Comparison of ENCODE assay signal across 2 cellular contexts in genomic region chr14:36717363-36717762, GRCh38.
A peak's percentile ranks its signal among the peaks of the same experiment; 100 is the strongest.
TF ChIP-seq lines count a peak whose summit lies in the region.

No MANE protein-coding gene starts in this region.

TF ChIP-seq in HepG2, 621 proteins besides CTCF, POLR2A, EP300 and RAD21:
- TF ChIP-seq ZNF350 (CRISPR knock-in tag; IDR thresholded peaks at IDR 0.05; ENCODE audit: borderline replicate concordance, low read depth) = no peak
- TF ChIP-seq ZNF12 (CRISPR knock-in tag; IDR thresholded peaks at IDR 0.05) = 0 out of 2 replicates have a peak, but pooled peaks have one; percentile 18
- TF ChIP-seq CREM (IDR thresholded peaks at IDR 0.05) = no peak
- peak; percentile 34; the same call in 1 of the 2 replicates for TF ChIP-seq CREM (CRISPR knock-in tag; IDR thresholded peaks at IDR 0.05)
- TF ChIP-seq, protein P1, sequence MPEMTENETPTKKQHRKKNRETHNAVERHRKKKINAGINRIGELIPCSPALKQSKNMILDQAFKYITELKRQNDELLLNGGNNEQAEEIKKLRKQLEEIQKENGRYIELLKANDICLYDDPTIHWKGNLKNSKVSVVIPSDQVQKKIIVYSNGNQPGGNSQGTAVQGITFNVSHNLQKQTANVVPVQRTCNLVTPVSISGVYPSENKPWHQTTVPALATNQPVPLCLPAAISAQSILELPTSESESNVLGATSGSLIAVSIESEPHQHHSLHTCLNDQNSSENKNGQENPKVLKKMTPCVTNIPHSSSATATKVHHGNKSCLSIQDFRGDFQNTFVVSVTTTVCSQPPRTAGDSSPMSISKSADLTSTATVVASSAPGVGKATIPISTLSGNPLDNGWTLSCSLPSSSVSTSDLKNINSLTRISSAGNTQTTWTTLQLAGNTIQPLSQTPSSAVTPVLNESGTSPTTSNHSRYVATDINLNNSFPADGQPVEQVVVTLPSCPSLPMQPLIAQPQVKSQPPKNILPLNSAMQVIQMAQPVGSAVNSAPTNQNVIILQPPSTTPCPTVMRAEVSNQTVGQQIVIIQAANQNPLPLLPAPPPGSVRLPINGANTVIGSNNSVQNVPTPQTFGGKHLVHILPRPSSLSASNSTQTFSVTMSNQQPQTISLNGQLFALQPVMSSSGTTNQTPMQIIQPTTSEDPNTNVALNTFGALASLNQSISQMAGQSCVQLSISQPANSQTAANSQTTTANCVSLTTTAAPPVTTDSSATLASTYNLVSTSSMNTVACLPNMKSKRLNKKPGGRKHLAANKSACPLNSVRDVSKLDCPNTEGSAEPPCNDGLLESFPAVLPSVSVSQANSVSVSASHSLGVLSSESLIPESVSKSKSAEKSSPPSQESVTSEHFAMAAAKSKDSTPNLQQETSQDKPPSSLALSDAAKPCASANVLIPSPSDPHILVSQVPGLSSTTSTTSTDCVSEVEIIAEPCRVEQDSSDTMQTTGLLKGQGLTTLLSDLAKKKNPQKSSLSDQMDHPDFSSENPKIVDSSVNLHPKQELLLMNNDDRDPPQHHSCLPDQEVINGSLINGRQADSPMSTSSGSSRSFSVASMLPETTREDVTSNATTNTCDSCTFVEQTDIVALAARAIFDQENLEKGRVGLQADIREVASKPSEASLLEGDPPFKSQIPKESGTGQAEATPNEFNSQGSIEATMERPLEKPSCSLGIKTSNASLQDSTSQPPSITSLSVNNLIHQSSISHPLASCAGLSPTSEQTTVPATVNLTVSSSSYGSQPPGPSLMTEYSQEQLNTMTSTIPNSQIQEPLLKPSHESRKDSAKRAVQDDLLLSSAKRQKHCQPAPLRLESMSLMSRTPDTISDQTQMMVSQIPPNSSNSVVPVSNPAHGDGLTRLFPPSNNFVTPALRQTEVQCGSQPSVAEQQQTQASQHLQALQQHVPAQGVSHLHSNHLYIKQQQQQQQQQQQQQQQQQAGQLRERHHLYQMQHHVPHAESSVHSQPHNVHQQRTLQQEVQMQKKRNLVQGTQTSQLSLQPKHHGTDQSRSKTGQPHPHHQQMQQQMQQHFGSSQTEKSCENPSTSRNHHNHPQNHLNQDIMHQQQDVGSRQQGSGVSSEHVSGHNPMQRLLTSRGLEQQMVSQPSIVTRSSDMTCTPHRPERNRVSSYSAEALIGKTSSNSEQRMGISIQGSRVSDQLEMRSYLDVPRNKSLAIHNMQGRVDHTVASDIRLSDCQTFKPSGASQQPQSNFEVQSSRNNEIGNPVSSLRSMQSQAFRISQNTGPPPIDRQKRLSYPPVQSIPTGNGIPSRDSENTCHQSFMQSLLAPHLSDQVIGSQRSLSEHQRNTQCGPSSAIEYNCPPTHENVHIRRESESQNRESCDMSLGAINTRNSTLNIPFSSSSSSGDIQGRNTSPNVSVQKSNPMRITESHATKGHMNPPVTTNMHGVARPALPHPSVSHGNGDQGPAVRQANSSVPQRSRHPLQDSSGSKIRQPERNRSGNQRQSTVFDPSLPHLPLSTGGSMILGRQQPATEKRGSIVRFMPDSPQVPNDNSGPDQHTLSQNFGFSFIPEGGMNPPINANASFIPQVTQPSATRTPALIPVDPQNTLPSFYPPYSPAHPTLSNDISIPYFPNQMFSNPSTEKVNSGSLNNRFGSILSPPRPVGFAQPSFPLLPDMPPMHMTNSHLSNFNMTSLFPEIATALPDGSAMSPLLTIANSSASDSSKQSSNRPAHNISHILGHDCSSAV (CRISPR knock-in tag; IDR thresholded peaks at IDR 0.05; ENCODE audit: borderline replicate concordance) = no peak
- no peak for TF ChIP-seq KDM2A (CRISPR knock-in tag; IDR thresholded peaks at IDR 0.05; ENCODE audit: borderline replicate concordance, low read depth)
- TF ChIP-seq DNMT3B (CRISPR knock-in tag; conservative IDR thresholded peaks at IDR 0.05) = 0 out of 2 replicates have a peak, but pooled peaks have one; percentile 4
- 0 out of 2 replicates have a peak, but pooled peaks have one; percentile 16 for TF ChIP-seq ZNF331 (CRISPR knock-in tag; IDR thresholded peaks at IDR 0.05)
- no peak for TF ChIP-seq NFRKB (IDR thresholded peaks at IDR 0.05)
- no peak for TF ChIP-seq TARDBP (CRISPR knock-in tag; IDR thresholded peaks at IDR 0.05)
- TF ChIP-seq FOXA1 (IDR thresholded peaks at IDR 0.05) = no peak
- TF ChIP-seq FOXA1 (CRISPR knock-in tag; IDR thresholded peaks at IDR 0.05) = 0 out of 2 replicates have a peak, but pooled peaks have one; percentile 26
- no peak for TF ChIP-seq SP140L (CRISPR knock-in tag; IDR thresholded peaks at IDR 0.05; ENCODE audit: borderline replicate concordance)
- 0 out of 2 replicates have a peak, but pooled peaks have one; percentile 28 for TF ChIP-seq ZBTB3 (CRISPR knock-in tag; IDR thresholded peaks at IDR 0.05; ENCODE audit: borderline replicate concordance, low read depth)
- TF ChIP-seq, protein P2, sequence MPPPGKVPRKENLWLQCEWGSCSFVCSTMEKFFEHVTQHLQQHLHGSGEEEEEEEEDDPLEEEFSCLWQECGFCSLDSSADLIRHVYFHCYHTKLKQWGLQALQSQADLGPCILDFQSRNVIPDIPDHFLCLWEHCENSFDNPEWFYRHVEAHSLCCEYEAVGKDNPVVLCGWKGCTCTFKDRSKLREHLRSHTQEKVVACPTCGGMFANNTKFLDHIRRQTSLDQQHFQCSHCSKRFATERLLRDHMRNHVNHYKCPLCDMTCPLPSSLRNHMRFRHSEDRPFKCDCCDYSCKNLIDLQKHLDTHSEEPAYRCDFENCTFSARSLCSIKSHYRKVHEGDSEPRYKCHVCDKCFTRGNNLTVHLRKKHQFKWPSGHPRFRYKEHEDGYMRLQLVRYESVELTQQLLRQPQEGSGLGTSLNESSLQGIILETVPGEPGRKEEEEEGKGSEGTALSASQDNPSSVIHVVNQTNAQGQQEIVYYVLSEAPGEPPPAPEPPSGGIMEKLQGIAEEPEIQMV (CRISPR knock-in tag; IDR thresholded peaks at IDR 0.05; ENCODE audit: low read depth) = no peak

TF ChIP-seq in H1, 55 proteins besides CTCF, POLR2A, EP300 and RAD21:
- TF ChIP-seq SIN3A (conservative IDR thresholded peaks at IDR 0.05 in 1 of 2, IDR thresholded peaks at IDR 0.05 in 1 of 2; ENCODE audit: low read depth in 1 of 2, low read length in 2 of 2) (peak in 1 of 2 experiments; percentile 49; a peak in 1 of 4 replicates), MAX (IDR thresholded peaks at IDR 0.05) (peak; percentile 82), SP1 (IDR thresholded peaks at IDR 0.05; ENCODE audit: low read depth, low read length) (no peak)
